In the genomic region with DNA sequence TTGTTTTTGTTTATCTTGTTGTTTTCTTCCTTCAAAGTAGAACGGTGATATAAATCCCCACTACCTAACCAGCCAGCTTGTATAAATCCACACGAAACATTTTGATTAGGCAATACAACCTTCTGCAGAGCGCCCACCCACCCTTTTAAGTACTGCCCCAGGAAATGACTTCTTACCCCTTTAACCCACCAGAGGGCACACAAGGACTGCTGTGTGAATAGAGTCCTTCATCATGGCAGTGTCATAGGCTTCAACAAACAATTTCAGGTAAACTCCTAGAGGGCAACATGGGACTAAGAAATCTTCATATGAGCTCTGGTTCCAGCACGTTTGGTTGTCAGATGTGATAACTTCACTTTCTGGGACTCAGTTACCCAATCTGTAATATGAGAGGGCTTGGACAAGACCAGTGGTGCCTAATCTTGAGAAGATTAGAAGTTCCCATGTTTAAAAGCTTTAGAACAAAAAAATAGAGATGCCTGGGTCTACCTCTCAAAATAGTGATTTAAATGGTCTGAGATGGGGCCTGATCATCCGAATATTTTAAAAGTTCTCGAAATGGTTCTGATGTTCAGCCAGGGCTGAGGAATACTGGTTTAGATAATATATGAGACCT, we compare ENCODE assay signal across 8 cellular contexts. TPM values are rescaled to one million over a fixed set of nuclear protein-coding genes. Genes with fewer than 3 reads are reported as not detected.
A peak's percentile ranks its signal among the peaks of the same experiment; 100 is the strongest.
DNase-seq lines count a peak whose midpoint lies in the region; ATAC-seq and TF ChIP-seq lines count a peak whose summit lies in the region.

No MANE protein-coding gene starts in this region.

- H3K27ac ChIP-seq in CD4-positive, alpha-beta T cell (ENCODE audit: low read depth, low read length) = no peak overlapping the region
- no peak overlapping the region for H3K27ac ChIP-seq in epithelial cell of prostate

- H3K9me3 Mint-ChIP-seq in CD4-positive, alpha-beta T cell = peaks cover 2% of the 10 kb centered on the region
- no peaks in the 10 kb centered on the region for H3K9me3 Mint-ChIP-seq in activated CD4-positive, alpha-beta T cell treated with anti-CD3 and anti-CD28 coated beads for 36 hours (ENCODE audit: low read depth)
- peaks cover 12% of the 10 kb centered on the region for H3K9me3 Mint-ChIP-seq in type B pancreatic cell

- no peaks in the 10 kb centered on the region for H3K4me1 Mint-ChIP-seq in CD4-positive, alpha-beta T cell (ENCODE audit: low read depth)
- peaks cover 2% of the 10 kb centered on the region for H3K4me1 Mint-ChIP-seq in activated CD4-positive, alpha-beta T cell treated with anti-CD3 and anti-CD28 coated beads for 36 hours
- H3K4me1 Mint-ChIP-seq in type B pancreatic cell (ENCODE audit: unreplicated experiment) = peaks cover 5% of the 10 kb centered on the region

- no peaks in the 10 kb centered on the region for H3K27me3 ChIP-seq in CD4-positive, alpha-beta T cell (ENCODE audit: control insufficient read depth, insufficient read depth, low read length)

- H3K4me3 Mint-ChIP-seq in CD4-positive, alpha-beta T cell = no peak overlapping the region
- H3K4me3 Mint-ChIP-seq in activated CD4-positive, alpha-beta T cell treated with anti-CD3 and anti-CD28 coated beads for 36 hours = no peak overlapping the region
- no peak overlapping the region for H3K4me3 Mint-ChIP-seq in type B pancreatic cell

- no peak overlapping the region for H3K27ac Mint-ChIP-seq in CD4-positive, alpha-beta T cell
- no peak overlapping the region for H3K27ac Mint-ChIP-seq in activated CD4-positive, alpha-beta T cell treated with anti-CD3 and anti-CD28 coated beads for 36 hours
- peak overlapping the region; percentile 25 for H3K27ac Mint-ChIP-seq in type B pancreatic cell

- peaks cover 11% of the 10 kb centered on the region for H3K27me3 Mint-ChIP-seq in CD4-positive, alpha-beta T cell
- peaks cover 2% of the 10 kb centered on the region for H3K27me3 Mint-ChIP-seq in activated CD4-positive, alpha-beta T cell treated with anti-CD3 and anti-CD28 coated beads for 36 hours
- H3K27me3 Mint-ChIP-seq in type B pancreatic cell = no peaks in the 10 kb centered on the region

- DNase-seq in CD4-positive, alpha-beta T cell = peak in 9 of 10 experiments; percentile 5 to 34 (median 10)
- DNase-seq in NCI-H460 (ENCODE audit: extremely low read depth, low read depth) (peak; percentile 74), epithelial cell of prostate (ENCODE audit: low read depth, low spot score) (peak; percentile 49), mucosa of gallbladder (ENCODE audit: low spot score) (peak; percentile 66), type B pancreatic cell (ENCODE audit: extremely low spot score, unreplicated experiment) (no peak)
- peak; percentile 70 for DNase-seq in activated CD4-positive, alpha-beta T cell treated with anti-CD3 and anti-CD28 coated beads for 36 hours

- POLR2A ChIA-PET in CD4-positive, alpha-beta T cell (lab: Charles Lee) = no interaction called here
- POLR2A ChIA-PET in activated CD4-positive, alpha-beta T cell treated with anti-CD3 and anti-CD28 coated beads for 36 hours (lab: Charles Lee) = interaction anchor here (0.6 kb wide), 1 partner anchor 699 kb away, joined by 3 read pairs; no protein-coding TSS in a partner anchor

- intact Hi-C loops in CD4-positive, alpha-beta T cell (cut with DNase I, micrococcal nuclease) = loop anchor here (1.0 to 10.0 kb wide), 8 partner anchors 274 to 1804 kb away; no protein-coding TSS in a partner anchor
- intact Hi-C loops in activated CD4-positive, alpha-beta T cell treated with anti-CD3 and anti-CD28 coated beads for 36 hours (cut with DNase I, micrococcal nuclease) = loop anchor here (1.0 to 10.0 kb wide), 9 partner anchors 119 to 1804 kb away; a partner anchor contains a TSS

- CTCF ChIA-PET in CD4-positive, alpha-beta T cell (lab: Charles Lee) = interaction anchor here (0.6 to 0.7 kb wide), 5 partner anchors 21 to 1167 kb away, joined by 3 to 4 read pairs (median 3); a partner anchor contains a TSS
- CTCF ChIA-PET in activated CD4-positive, alpha-beta T cell treated with anti-CD3 and anti-CD28 coated beads for 36 hours (lab: Charles Lee) = interaction anchor here (0.6 to 4.2 kb wide), 13 partner anchors 9 to 1202 kb away, joined by 3 to 30 read pairs (median 3); no protein-coding TSS in a partner anchor

- peak; percentile 48 for TF ChIP-seq CTCF in CD4-positive, alpha-beta T cell (IDR thresholded peaks at IDR 0.05)
- TF ChIP-seq CTCF in type B pancreatic cell (conservative IDR thresholded peaks at IDR 0.05) = peak; percentile 89

- peak; percentile 91 for ATAC-seq in CD4-positive, alpha-beta T cell (ENCODE audit: poor library complexity)
- peak; percentile 76 for ATAC-seq in GM19035 (IDR thresholded peaks at IDR 0.05; ENCODE audit: unreplicated experiment)
- ATAC-seq in HG03469 (IDR thresholded peaks at IDR 0.05; ENCODE audit: unreplicated experiment) = peak; percentile 79
- ATAC-seq in activated CD4-positive, alpha-beta T cell treated with anti-CD3 and anti-CD28 coated beads for 36 hours = peak; percentile 93

- H3K9me3 ChIP-seq in CD4-positive, alpha-beta T cell (ENCODE audit: control insufficient read depth, low read length) = no peaks in the 10 kb centered on the region

- H3K36me3 Mint-ChIP-seq in CD4-positive, alpha-beta T cell (ENCODE audit: low read depth) = no peaks in the 10 kb centered on the region
- no peaks in the 10 kb centered on the region for H3K36me3 Mint-ChIP-seq in activated CD4-positive, alpha-beta T cell treated with anti-CD3 and anti-CD28 coated beads for 36 hours (ENCODE audit: low read depth)
- peaks cover 5% of the 10 kb centered on the region for H3K36me3 Mint-ChIP-seq in type B pancreatic cell

RNA-seq across cellular contexts. Expression of a gene that starts 56.1 kb away (rescaled TPM):
- total RNA-seq in CD4-positive, alpha-beta T cell = 1 to 10 TPM; 1.3 to 1.4 TPM
- 0.09 and 0.25 TPM in 2 replicates for total RNA-seq in NCI-H460 (2014; rRNA removed; shearing (Covaris generic))
- polyA plus RNA-seq in NCI-H460 (2014; cell fraction: nucleus; rRNA removed) = not detected in 2 replicates
- total RNA-seq in activated CD4-positive, alpha-beta T cell treated with anti-CD3 and anti-CD28 coated beads for 36 hours = under 1 TPM; 0.37 to 0.48 TPM
- total RNA-seq in mucosa of gallbladder (11.0 TPM), type B pancreatic cell (ENCODE audit: low replicate concordance) (4.2 and 11.6 TPM in 2 replicates)
